14 cellular contexts compared by ENCODE assay signal in genomic region chr20:54082100-54082499, GRCh38. TPM values are rescaled to one million over a fixed set of nuclear protein-coding genes. Genes with fewer than 3 reads are reported as not detected.
"Had no signal": no experiment of that assay in that cellular context is flagged by ENCODE, and none has a peak within 500 bp of the region (broad histone marks: within the 10 kb centered on the region; RNA-seq: fewer than 3 reads in every experiment).

No MANE protein-coding gene starts in this region.

- H3K36me3 ChIP-seq: right atrium auricular region had no signal

- DNase-seq: cortex of kidney; erythroblast; foreskin keratinocyte; left colon; naive thymus-derived CD4-positive, alpha-beta T cell; nephron progenitor cell; posterior cingulate gyrus; small intestine; stimulated activated CD4-positive, alpha-beta T cell treated with anti-CD3 and anti-CD28 coated beads, Interleukin-12 subunit alpha, Interleukin-12 subunit beta, amount 100 ng/mL, for 4 hours; stimulated activated naive CD4-positive, alpha-beta T cell treated with Interleukin-2 at 50 U/mL for 16 hours; trophoblast cell had no signal

- H3K27me3 ChIP-seq: right atrium auricular region had no signal

- H3K27ac Mint-ChIP-seq: nephron progenitor cell had no signal

- H3K4me3 Mint-ChIP-seq: naive thymus-derived CD4-positive, alpha-beta T cell; nephron progenitor cell had no signal

- H3K4me1 ChIP-seq: foreskin keratinocyte, right atrium auricular region had no signal

- H3K9me3 Mint-ChIP-seq: nephron progenitor cell had no signal

- ATAC-seq: foreskin keratinocyte; left colon; naive thymus-derived CD4-positive, alpha-beta T cell had no signal

- H3K27ac ChIP-seq: foreskin keratinocyte, right atrium auricular region had no signal

- H3K9me3 ChIP-seq: right atrium auricular region had no signal

- H3K4me3 ChIP-seq: right atrium auricular region had no signal

RNA-seq across cellular contexts. Expression of gene BCAS1, which starts 11.7 kb away (rescaled TPM):
- total RNA-seq: foreskin keratinocyte, lung microvascular endothelial cell, osteoblast, right atrium auricular region had no signal
- polyA plus RNA-seq: foreskin keratinocyte had no signal
